18 cellular contexts compared by ENCODE assay signal in genomic region chr4:159398236-159398638, GRCh38.
DNase-seq lines count a peak whose midpoint lies in the region; ATAC-seq, FAIRE-seq and TF ChIP-seq lines count a peak whose summit lies in the region.
"Had no signal": no experiment of that assay in that cellular context is flagged by ENCODE, and none has a peak within 500 bp of the region (broad histone marks: within the 10 kb centered on the region; RNA-seq: fewer than 3 reads in every experiment).

No MANE protein-coding gene starts in this region.

- H3K27ac ChIP-seq in astrocyte (ENCODE audit: low read depth, low read length) (peak overlapping the region; percentile 88), gastrocnemius medialis (peak overlapping the region; percentile 20 to 72 (median 58)), transverse colon (no peak overlapping the region)
- H3K27ac ChIP-seq: KMS-11, ovary, VCaP had no signal

- in situ Hi-C loops in gastrocnemius medialis (cut with MboI; ENCODE audit: low sequenced_read_pairs in 4 of 4) (no loop called here), transverse colon (cut with MboI; ENCODE audit: low pct_ligation_motif_present in 1 of 4, low pct_unique_long_range_greater_than_20kb in 1 of 4, low sequenced_read_pairs in 3 of 4) (no loop called here)

- H3K4me3 Mint-ChIP-seq in astrocyte (ENCODE audit: unreplicated experiment): no peak overlapping the region
- H3K4me3 Mint-ChIP-seq: brain; CD4-positive, CD25-positive, alpha-beta regulatory T cell had no signal

- WGBS in transverse colon (ENCODE audit: low coverage in 1 of 2), 2 donors: 56 to 66% methylated on average over 5 to 7 of the region's 7 CpGs

- TF ChIP-seq CTCF in astrocyte (IDR thresholded peaks at IDR 0.05; ENCODE audit: insufficient read depth, low read depth, low read length) (no peak), gastrocnemius medialis (IDR thresholded peaks at IDR 0.05 in 4 of 5, conservative IDR thresholded peaks at IDR 0.05 in 1 of 5) (no peak), transverse colon (IDR thresholded peaks at IDR 0.05) (no peak)

- no peaks in the 10 kb centered on the region for H3K27me3 Mint-ChIP-seq in astrocyte (ENCODE audit: low read depth, unreplicated experiment)
- H3K27me3 Mint-ChIP-seq: CD4-positive, CD25-positive, alpha-beta regulatory T cell had no signal

- peaks cover 35% of the 10 kb centered on the region for H3K4me1 ChIP-seq in astrocyte (ENCODE audit: insufficient read depth, low read length)
- H3K4me1 ChIP-seq in gastrocnemius medialis: peaks cover 9% of the 10 kb centered on the region in 2 donors
- peaks cover 0 to 3% (median 0%) of the 10 kb centered on the region in 4 donors for H3K4me1 ChIP-seq in transverse colon

- peaks cover 3% of the 10 kb centered on the region for H3K9me3 Mint-ChIP-seq in astrocyte (ENCODE audit: unreplicated experiment)
- H3K9me3 Mint-ChIP-seq: CD4-positive, CD25-positive, alpha-beta regulatory T cell had no signal

- H3K36me3 Mint-ChIP-seq in astrocyte (ENCODE audit: low read depth, unreplicated experiment): no peaks in the 10 kb centered on the region
- H3K36me3 Mint-ChIP-seq: brain; CD4-positive, CD25-positive, alpha-beta regulatory T cell had no signal

- H3K27me3 ChIP-seq in astrocyte (ENCODE audit: insufficient read depth, low read length) (no peaks in the 10 kb centered on the region), gastrocnemius medialis (no peaks in the 10 kb centered on the region), transverse colon (no peaks in the 10 kb centered on the region)
- H3K27me3 ChIP-seq: ovary had no signal

- H3K9me3 ChIP-seq in astrocyte (ENCODE audit: insufficient read depth, low read depth, low read length) (no peaks in the 10 kb centered on the region), gastrocnemius medialis (no peaks in the 10 kb centered on the region), transverse colon (no peaks in the 10 kb centered on the region)
- H3K9me3 ChIP-seq: mucosa of descending colon, ovary had no signal

- no peak overlapping the region for H2AFZ ChIP-seq in astrocyte (ENCODE audit: low read depth, low read length)

- intact Hi-C loops in gastrocnemius medialis (cut with DNase I; ENCODE audit: low total_unique reads) (no loop called here), transverse colon (cut with DNase I; ENCODE audit: low total_unique reads) (no loop called here)

- H3K4me2 ChIP-seq in astrocyte (ENCODE audit: low read length): peak overlapping the region; percentile 19
- H3K4me2 ChIP-seq: KMS-11 had no signal

- no peak for TF ChIP-seq POLR2A in gastrocnemius medialis (IDR thresholded peaks at IDR 0.05)
- no peak for TF ChIP-seq POLR2A in transverse colon (IDR thresholded peaks at IDR 0.05)

- H3K4me1 Mint-ChIP-seq in astrocyte (ENCODE audit: low read depth, unreplicated experiment): peaks cover 31% of the 10 kb centered on the region

- peak overlapping the region; percentile 54 for H3K9ac ChIP-seq in astrocyte (ENCODE audit: low read length)
- H3K9ac ChIP-seq: KMS-11 had no signal

- DNase-seq in HCEC 1CT (peak; percentile 55), astrocyte (ENCODE audit: low read depth) (peak; percentile 60), foreskin melanocyte (peak; percentile 21), gastrocnemius medialis (peak; percentile 5 to 22), transverse colon (no peak), KG1 (lab: John Stamatoyannopoulos, UW) (no peak), NCI-H2196 treated with DMSO at 0.1 percent for 48 hours (lab: John Stamatoyannopoulos, UW; ENCODE audit: unreplicated experiment) (no peak)
- DNase-seq: activated naive CD4-positive, alpha-beta T cell; CD4-positive, CD25-positive, alpha-beta regulatory T cell; effector memory CD4-positive, alpha-beta T cell; mucosa of descending colon; NCI-H1694 treated with DMSO at 0.1 percent for 48 hours; NCI-H510A treated with DMSO at 0.1 percent for 48 hours; ovary had no signal

- H4K20me1 ChIP-seq in astrocyte (ENCODE audit: insufficient read depth, low read length): no peaks in the 10 kb centered on the region

- no peak for TF ChIP-seq EP300 in transverse colon (IDR thresholded peaks at IDR 0.05; ENCODE audit: low read depth)

- peak; percentile 96 for FAIRE-seq in astrocyte (lab: Jason Lieb, UNC)

- H3K4me3 ChIP-seq in astrocyte (ENCODE audit: insufficient read depth, low read depth, low read length) (no peak overlapping the region), gastrocnemius medialis (no peak overlapping the region), transverse colon (no peak overlapping the region)
- H3K4me3 ChIP-seq: mucosa of descending colon, ovary had no signal

- no peaks in the 10 kb centered on the region for H3K79me2 ChIP-seq in astrocyte (ENCODE audit: insufficient read depth, low read length)

- ATAC-seq in gastrocnemius medialis (peak; percentile 74 to 83), HG02759 (IDR thresholded peaks at IDR 0.05; ENCODE audit: unreplicated experiment) (no peak)
- ATAC-seq: mucosa of descending colon had no signal

- H3K36me3 ChIP-seq in astrocyte (ENCODE audit: insufficient read depth, low read length): no peaks in the 10 kb centered on the region
- H3K36me3 ChIP-seq in gastrocnemius medialis: no peaks in the 10 kb centered on the region
- no peaks in the 10 kb centered on the region for H3K36me3 ChIP-seq in transverse colon
- H3K36me3 ChIP-seq: ovary had no signal

- no peak overlapping the region for H3K27ac Mint-ChIP-seq in astrocyte (ENCODE audit: unreplicated experiment)
- H3K27ac Mint-ChIP-seq: CD4-positive, CD25-positive, alpha-beta regulatory T cell had no signal

Comparison
In these comparisons a context has a peak if more than half of its experiments do, and no peak if none do; other contexts are left out.
1. DNase-seq: peak in HCEC 1CT (single experiment), astrocyte (single experiment), foreskin melanocyte (single experiment) and gastrocnemius medialis (2 of 2); none in transverse colon (single experiment), KG1 (single experiment) and NCI-H2196 treated with DMSO at 0.1 percent for 48 hours (single experiment).
2. H3K27ac ChIP-seq: peak in astrocyte (single experiment) and gastrocnemius medialis (4 of 4); none in transverse colon (0 of 4).